Comparison of ENCODE assay signal across 28 cellular contexts in genomic region chr11:2368178-2368850, GRCh38. TPM values are rescaled to one million over a fixed set of nuclear protein-coding genes. Genes with fewer than 3 reads are reported as not detected.
DNase-seq lines count a peak whose midpoint lies in the region; ATAC-seq, FAIRE-seq and TF ChIP-seq lines count a peak whose summit lies in the region.
"Had no signal": no experiment of that assay in that cellular context is flagged by ENCODE, and none has a peak within 500 bp of the region (broad histone marks: within the 10 kb centered on the region; RNA-seq: fewer than 3 reads in every experiment).

No MANE protein-coding gene starts in this region.

- TF ChIP-seq POLR2A in HepG2 (IDR thresholded peaks at IDR 0.05; ENCODE audit: insufficient read depth in 1 of 2, low read depth in 2 of 2, low read length in 2 of 2) = no peak
- no peak for TF ChIP-seq POLR2A in H1 (IDR thresholded peaks at IDR 0.05; ENCODE audit: control extremely low read depth in 1 of 2, low read depth in 2 of 2, low read length in 2 of 2)

- H3K27ac Mint-ChIP-seq in glutamatergic neuron (ENCODE audit: unreplicated experiment) = no peak overlapping the region
- H3K27ac Mint-ChIP-seq: CD8-positive, alpha-beta T cell had no signal

- H4K8ac ChIP-seq in H1 (ENCODE audit: extremely low read depth, insufficient read depth, low read length) = peak overlapping the region; percentile 20; the same call in 1 of the 2 replicates

- H2BK120ac ChIP-seq in H1 (replicated peaks; ENCODE audit: low read depth, low read length) = no peak overlapping the region

- H2BK5ac ChIP-seq in H1 (ENCODE audit: low read depth, low read length) = no peak overlapping the region

- H3K9ac ChIP-seq in liver (ENCODE audit: low read depth in 1 of 2, low read length in 2 of 2) = no peak overlapping the region
- H3K9ac ChIP-seq in HepG2 (ENCODE audit: insufficient read depth, low read depth, low read length) = no peak overlapping the region
- no peak overlapping the region for H3K9ac ChIP-seq in H1 (replicated peaks in 1 of 4; ENCODE audit: extremely low read depth in 1 of 4, low read depth in 3 of 4, low read length in 3 of 4)

- no peaks in the 10 kb centered on the region for H3K79me1 ChIP-seq in H1 (ENCODE audit: low read depth, low read length)

- no peak overlapping the region for H2AFZ ChIP-seq in HepG2 (ENCODE audit: low read length)
- no peak overlapping the region for H2AFZ ChIP-seq in H1 (ENCODE audit: low read length)
- H2AFZ ChIP-seq in osteoblast (ENCODE audit: low read length) = no peak overlapping the region

- no peak overlapping the region for H2BK15ac ChIP-seq in H1 (ENCODE audit: low read length)

- H3K27me3 Mint-ChIP-seq in glutamatergic neuron (ENCODE audit: unreplicated experiment) = peaks cover 4% of the 10 kb centered on the region

- FAIRE-seq in HepG2 (lab: Jason Lieb, UNC) (no peak), H1 (lab: Jason Lieb, UNC) (no peak)
- FAIRE-seq: A549, G401.6, K562 had no signal

- peaks cover 3% of the 10 kb centered on the region for H3K4me1 Mint-ChIP-seq in glutamatergic neuron (ENCODE audit: low read depth, unreplicated experiment)

- no peak for ATAC-seq in HepG2
- ATAC-seq in GM21723 (IDR thresholded peaks at IDR 0.05; ENCODE audit: unreplicated experiment) = no peak
- ATAC-seq: CD8-positive, alpha-beta T cell; HCT116; K562 had no signal

- H3K79me2 ChIP-seq in HepG2 (ENCODE audit: insufficient read depth, low read length) (no peaks in the 10 kb centered on the region), H1 (ENCODE audit: control insufficient read depth in 1 of 2, insufficient read depth in 2 of 2, low read length in 2 of 2) (no peaks in the 10 kb centered on the region), osteoblast (ENCODE audit: insufficient read depth, low read length) (no peaks in the 10 kb centered on the region)

- H3K23me2 ChIP-seq in H1 (ENCODE audit: low read depth, low read length) = no peaks in the 10 kb centered on the region

- H2AK5ac ChIP-seq in H1 (ENCODE audit: low read depth, low read length) = no peak overlapping the region

- no TSS peak for BruUV-seq in HepG2 (replicated peaks; lab: Mats Ljungman, UMichigan)

- no peaks in the 10 kb centered on the region for H3K36me3 Mint-ChIP-seq in glutamatergic neuron (ENCODE audit: unreplicated experiment)
- H3K36me3 Mint-ChIP-seq: CD8-positive, alpha-beta T cell had no signal

- TF ChIP-seq CTCF in liver (IDR thresholded peaks at IDR 0.05; ENCODE audit: low read depth, low read length, missing input control) (no peak), HepG2 (CRISPR knock-in tag; IDR thresholded peaks at IDR 0.05) (no peak), H1 (IDR thresholded peaks at IDR 0.05; ENCODE audit: control extremely low read depth in 1 of 3, insufficient read depth in 1 of 3, low read depth in 1 of 3, low read length in 3 of 3) (no peak), osteoblast (IDR thresholded peaks at IDR 0.05; ENCODE audit: extremely low read depth, low read depth, low read length) (no peak), glutamatergic neuron (IDR thresholded peaks at IDR 0.05; ENCODE audit: partially characterized antibody, unreplicated experiment) (no peak)

- no peaks in the 10 kb centered on the region for H4K20me1 ChIP-seq in HepG2 (ENCODE audit: insufficient read depth, low read length)
- H4K20me1 ChIP-seq in H1 (replicated peaks in 1 of 2; ENCODE audit: control insufficient read depth in 1 of 2, insufficient read depth in 2 of 2, low read length in 2 of 2) = peaks cover 0 to 1% of the 10 kb centered on the region in 2 experiments
- no peaks in the 10 kb centered on the region for H4K20me1 ChIP-seq in osteoblast (ENCODE audit: insufficient read depth, low read length)

- no peak overlapping the region for H3K23ac ChIP-seq in H1 (ENCODE audit: insufficient read length)

- H3K9me3 ChIP-seq in liver (ENCODE audit: control insufficient read depth in 4 of 4, low read length in 3 of 4) = no peaks in the 10 kb centered on the region
- no peaks in the 10 kb centered on the region for H3K9me3 ChIP-seq in HepG2 (ENCODE audit: low read length)
- no peaks in the 10 kb centered on the region for H3K9me3 ChIP-seq in H1 (ENCODE audit: insufficient read depth in 2 of 2, low read depth in 1 of 2, low read length in 1 of 2)
- H3K9me3 ChIP-seq in osteoblast (ENCODE audit: low read depth, low read length) = no peaks in the 10 kb centered on the region
- H3K9me3 ChIP-seq: A549, Caco-2 had no signal

- no peaks in the 10 kb centered on the region for H3K27me3 ChIP-seq in liver (ENCODE audit: control insufficient read depth in 4 of 4, insufficient read depth in 4 of 4, low read length in 3 of 4)
- H3K27me3 ChIP-seq in HepG2 (ENCODE audit: control insufficient read depth in 1 of 2, insufficient read depth in 2 of 2, low read length in 2 of 2) = peaks cover 12 to 57% of the 10 kb centered on the region in 2 experiments; a peak in 4 of 5 replicates
- H3K27me3 ChIP-seq in H1 (replicated peaks in 1 of 4; ENCODE audit: control insufficient read depth in 3 of 4, extremely low read depth in 1 of 4, insufficient read depth in 3 of 4, low read length in 3 of 4) = 0 out of 7 replicates have a peak, but pooled peaks cover 0 to 2% (median 0%) of the 10 kb centered on the region in 4 experiments
- no peaks in the 10 kb centered on the region for H3K27me3 ChIP-seq in osteoblast (ENCODE audit: insufficient read depth, low read length)

- H3K9me3 Mint-ChIP-seq in glutamatergic neuron (ENCODE audit: unreplicated experiment) = no peaks in the 10 kb centered on the region
- H3K9me3 Mint-ChIP-seq: CD8-positive, alpha-beta T cell had no signal

- no peak overlapping the region for H4K91ac ChIP-seq in H1 (replicated peaks; ENCODE audit: insufficient read length, low read length)

- H3K4me2 ChIP-seq in HepG2 (ENCODE audit: low read depth, low read length) (no peak overlapping the region), H1 (ENCODE audit: insufficient read depth in 1 of 2, low read depth in 2 of 2, low read length in 2 of 2) (no peak overlapping the region), osteoblast (ENCODE audit: insufficient read depth, low read length) (no peak overlapping the region)
- H3K4me2 ChIP-seq: A549 had no signal

- TF ChIP-seq EP300 in HepG2 (IDR thresholded peaks at IDR 0.05; ENCODE audit: low read depth in 2 of 2, low read length in 2 of 2) (no peak), HepG2 (CRISPR knock-in tag; IDR thresholded peaks at IDR 0.05; ENCODE audit: borderline replicate concordance) (no peak), H1 (IDR thresholded peaks at IDR 0.05; ENCODE audit: borderline replicate concordance in 1 of 2, low read depth in 2 of 2, low read length in 2 of 2) (no peak)

- WGBS in liver = 90% methylated on average over 7 of the region's 7 CpGs
- WGBS in HepG2 (ENCODE audit: low lambda C conversion rate) = 10% methylated on average over 2 of the region's 7 CpGs
- WGBS in H1 (ENCODE audit: extremely low coverage in 1 of 2, insufficient coverage in 1 of 2, insufficient read length in 1 of 2, insufficient replicate concordance in 2 of 2, low coverage in 1 of 2, low lambda C conversion rate in 2 of 2, missing lambda C conversion rate in 1 of 2), 2 experiments = 88% methylated on average over 7 of the region's 7 CpGs; no CpG with 5 or more reads in 1 of the 2 experiments

- POLR2A ChIA-PET in HepG2 (lab: Yijun Ruan, JAX) = no interaction called here
- POLR2A ChIA-PET in H1 (lab: Charles Lee; ENCODE audit: partially characterized antibody) = interaction anchor here (3.1 kb wide), 1 partner anchor 9 kb away, joined by 34 read pairs; the partner anchor contains the start of gene CD81

- H3K36me3 ChIP-seq in liver (ENCODE audit: control insufficient read depth in 4 of 4, insufficient read depth in 3 of 4, low read depth in 1 of 4, low read length in 3 of 4) (no peaks in the 10 kb centered on the region), HepG2 (replicated peaks in 1 of 2; ENCODE audit: control insufficient read depth in 1 of 2, insufficient read depth in 2 of 2, low read length in 2 of 2) (no peaks in the 10 kb centered on the region), H1 (ENCODE audit: control insufficient read depth in 2 of 4, insufficient read depth in 4 of 4, low read length in 3 of 4) (no peaks in the 10 kb centered on the region), osteoblast (ENCODE audit: insufficient read depth, low read length) (no peaks in the 10 kb centered on the region)

- in situ Hi-C loops in HepG2 (cut with HindIII; ENCODE audit: extremely low pct_ligation_motif_present, low pct_unique_long_range_greater_than_20kb) = no loop called here

- H2BK12ac ChIP-seq in H1 (ENCODE audit: low read depth, low read length) = no peak overlapping the region

- DNase-seq in HepG2 (ENCODE audit: low spot score) (no peak), H1 (ENCODE audit: low read depth in 1 of 2, low spot score in 2 of 2) (no peak), osteoblast (ENCODE audit: insufficient read length, low spot score, missing footprints) (peak; percentile 66), glutamatergic neuron (no peak), hippocampal formation (lab: John Stamatoyannopoulos, UW) (no peak)
- DNase-seq: AML-193; CD8-positive, alpha-beta T cell; GOT3; Kasumi-1; NCI-H1092 treated with DMSO at 0.1 percent for 48 hours; NCI-H1436; NCI-H187; NCI-H2081 treated with DMSO at 0.1 percent for 48 hours; NCI-H2171; NCI-H226; NCI-H510A; NCI-H69; RPMI8226; SIG-M5 had no signal

- H3K4me3 ChIP-seq in liver (ENCODE audit: low read depth in 1 of 3, low read length in 3 of 3) = no peak overlapping the region
- no peak overlapping the region for H3K4me3 ChIP-seq in HepG2 (replicated peaks in 1 of 3; ENCODE audit: insufficient read depth in 1 of 3, low read depth in 2 of 3, low read length in 3 of 3)
- H3K4me3 ChIP-seq in H1 (ENCODE audit: extremely low read depth in 1 of 4, insufficient read depth in 2 of 4, low read depth in 3 of 4, low read length in 4 of 4) = no peak overlapping the region
- no peak overlapping the region for H3K4me3 ChIP-seq in osteoblast (ENCODE audit: insufficient read depth, low read length)
- H3K4me3 ChIP-seq: A549, K562, SK-N-MC had no signal

- TF ChIP-seq RAD21 in liver (IDR thresholded peaks at IDR 0.05) (no peak), HepG2 (CRISPR knock-in tag; IDR thresholded peaks at IDR 0.05) (no peak), H1 (IDR thresholded peaks at IDR 0.05 in 1 of 2, conservative IDR thresholded peaks at IDR 0.05 in 1 of 2; ENCODE audit: low read depth in 2 of 2, low read length in 2 of 2) (no peak)

- H4K5ac ChIP-seq in H1 (ENCODE audit: insufficient read length, low read depth, low read length) = no peak overlapping the region

- no peak overlapping the region for H3K4me3 Mint-ChIP-seq in glutamatergic neuron (ENCODE audit: unreplicated experiment)
- H3K4me3 Mint-ChIP-seq: CD8-positive, alpha-beta T cell had no signal

- H3K56ac ChIP-seq in H1 (replicated peaks; ENCODE audit: insufficient read length, low read depth, low read length) = no peak overlapping the region

- H2BK20ac ChIP-seq in H1 (ENCODE audit: low read length) = no peak overlapping the region

- intact Hi-C loops in HepG2 (cut with micrococcal nuclease; ENCODE audit: unreplicated experiment) = no loop called here

- H3K14ac ChIP-seq in H1 (ENCODE audit: insufficient read length) = no peak overlapping the region

- CTCF ChIA-PET in HepG2 (lab: Yijun Ruan, JAX; ENCODE audit: low intra/inter-chr PET ratio, low total read pairs) (no interaction called here), H1 (lab: Charles Lee; ENCODE audit: partially characterized antibody) (interaction anchor here (1.8 kb wide), 1 partner anchor 34 kb away, joined by 3 read pairs; no protein-coding TSS in a partner anchor)

- peak overlapping the region; percentile 16 to 91 for H3K27ac ChIP-seq in liver (ENCODE audit: low read depth in 1 of 2, low read length in 2 of 2)
- H3K27ac ChIP-seq in HepG2 (ENCODE audit: extremely low read length, insufficient read depth, low read length) = no peak overlapping the region
- H3K27ac ChIP-seq in H1 (ENCODE audit: low read depth, low read length) = no peak overlapping the region
- no peak overlapping the region for H3K27ac ChIP-seq in osteoblast (ENCODE audit: low read depth, low read length)
- H3K27ac ChIP-seq: A549, C4-2B, SK-N-MC had no signal

- no peak overlapping the region for H3K4ac ChIP-seq in H1 (replicated peaks; ENCODE audit: insufficient read length, low read depth, low read length)

- no peak overlapping the region for H3K18ac ChIP-seq in H1 (ENCODE audit: extremely low read depth, low read length)

- peaks cover 11 to 38% (median 26%) of the 10 kb centered on the region in 4 donors for H3K4me1 ChIP-seq in liver (ENCODE audit: control insufficient read depth in 4 of 4, insufficient read depth in 4 of 4, low read length in 3 of 4)
- H3K4me1 ChIP-seq in HepG2 (ENCODE audit: insufficient read depth, low read length) = no peaks in the 10 kb centered on the region
- no peaks in the 10 kb centered on the region for H3K4me1 ChIP-seq in H1 (replicated peaks in 1 of 4; ENCODE audit: control insufficient read depth in 3 of 4, insufficient read depth in 4 of 4, low read length in 3 of 4)
- H3K4me1 ChIP-seq in osteoblast (ENCODE audit: insufficient read depth, low read length) = no peaks in the 10 kb centered on the region
- H3K4me1 ChIP-seq: A549, Caco-2 had no signal

RNA-seq across cellular contexts. Expression of gene CD81, which starts 8.8 kb away (rescaled TPM):
- total RNA-seq in liver = 100 to 1,000 TPM in 1 of 2 donors, 10 to 100 TPM in 1; 76.9 to 190 TPM
- polyA plus RNA-seq in liver = 100 to 1,000 TPM; 139 to 712 TPM
- not detected in 2 replicates for total RNA-seq in HepG2 (2016; rRNA removed; fragmentation: Illumina TruSeq; extraction: Trizol)
- not detected in 2 replicates for total RNA-seq in HepG2 (2016; cell fraction: cytosol; rRNA removed; fragmentation: Illumina TruSeq; extraction: Trizol; ENCODE audit: low read depth)
- total RNA-seq in HepG2 (2016; cell fraction: insoluble cytoplasmic fraction; rRNA removed; fragmentation: Illumina TruSeq; extraction: Trizol) = not detected in 2 replicates
- not detected in 2 replicates for total RNA-seq in HepG2 (2016; cell fraction: membrane; rRNA removed; fragmentation: Illumina TruSeq; extraction: Trizol)
- not detected in 2 replicates for total RNA-seq in HepG2 (2016; cell fraction: nucleus; rRNA removed; fragmentation: Illumina TruSeq; extraction: Trizol)
- not detected in 2 replicates for polyA plus RNA-seq in HepG2 (2011; rRNA removed)
- polyA plus RNA-seq in HepG2 (2011; cell fraction: cytosol; rRNA removed) = 0.05 TPM in 2 replicates
- polyA plus RNA-seq in HepG2 (2011; cell fraction: nucleus; rRNA removed) = 0.26 TPM in 1 of 2 replicates, not detected in the other
- not detected in 2 replicates for polyA plus RNA-seq in HepG2 (2012)
- polyA plus RNA-seq in HepG2 (2016; cell fraction: cytosol; fragmentation: Illumina TruSeq; extraction: Trizol; ENCODE audit: low read depth) = not detected in 2 replicates
- not detected in 2 replicates for polyA plus RNA-seq in HepG2 (2016; cell fraction: insoluble cytoplasmic fraction; fragmentation: Illumina TruSeq; extraction: Trizol; ENCODE audit: low read depth)
- not detected in 2 replicates for polyA plus RNA-seq in HepG2 (2016; cell fraction: membrane; fragmentation: Illumina TruSeq; extraction: Trizol; ENCODE audit: low read depth)
- not detected in 2 replicates for polyA plus RNA-seq in HepG2 (2016; cell fraction: nucleus; fragmentation: Illumina TruSeq; extraction: Trizol; ENCODE audit: insufficient read depth, low read depth)
- 0.72 and 103 TPM in 2 replicates for polyA minus RNA-seq in HepG2 (2011; rRNA and poly(A)+ RNA removed; ENCODE audit: low replicate concordance)
- polyA minus RNA-seq in HepG2 (2011; cell fraction: cytosol; rRNA and poly(A)+ RNA removed) = 0.70 TPM in 1 of 2 replicates, not detected in the other
- polyA minus RNA-seq in HepG2 (2011; cell fraction: nucleus; rRNA and poly(A)+ RNA removed) = 0.52 TPM in 1 of 2 replicates, not detected in the other
- total RNA-seq in H1 (2021; fragmentation: NEBNext Ultra II Directional; extraction: Animal tissue kit (Norgen Biotek cat#: 25700)) = 238 and 240 TPM in 2 replicates
- polyA plus RNA-seq in H1 (2011; rRNA removed) = 309 and 386 TPM in 2 replicates
- 189 TPM for polyA plus RNA-seq in H1 (2011; cell fraction: cytosol; rRNA removed)
- polyA plus RNA-seq in H1 (2011; cell fraction: nucleus; rRNA removed) = 205 TPM
- 237 to 356 TPM (median 324 TPM) in 4 replicates for polyA plus RNA-seq in H1 (2012, experiment 1 of 2)
- polyA plus RNA-seq in H1 (2012, experiment 2 of 2) = 408 TPM
- polyA plus RNA-seq in H1 (2013, experiment 1 of 2) = 299 TPM
- polyA plus RNA-seq in H1 (2013, experiment 2 of 2) = 331 TPM
- polyA minus RNA-seq in H1 (2011; rRNA and poly(A)+ RNA removed) = 242 and 320 TPM in 2 replicates
- 169 TPM for polyA minus RNA-seq in H1 (2011; cell fraction: cytosol; rRNA and poly(A)+ RNA removed)
- polyA minus RNA-seq in H1 (2011; cell fraction: nucleus; rRNA and poly(A)+ RNA removed) = 74.6 TPM
- total RNA-seq in osteoblast = 184 and 195 TPM in 2 replicates
- 347 TPM for total RNA-seq in glutamatergic neuron (ENCODE audit: unreplicated experiment)

RNA-seq across cellular contexts. Expression of gene TSSC4, which starts 32.2 kb away (rescaled TPM):
- total RNA-seq in liver (10 to 100 TPM; 16.6 to 18.5 TPM), HepG2 (2016; rRNA removed; fragmentation: Illumina TruSeq; extraction: Trizol) (51.5 and 58.6 TPM in 2 replicates), osteoblast (42.4 and 46.7 TPM in 2 replicates), glutamatergic neuron (ENCODE audit: unreplicated experiment) (49.7 TPM)
- polyA plus RNA-seq in liver (10 to 100 TPM; 15.8 to 19.1 TPM), HepG2 (2011; rRNA removed) (16.2 and 20.5 TPM in 2 replicates), H1 (2011; rRNA removed) (34.0 and 49.6 TPM in 2 replicates)
- total RNA-seq in HepG2 (2016; cell fraction: cytosol; rRNA removed; fragmentation: Illumina TruSeq; extraction: Trizol; ENCODE audit: low read depth) = 48.9 and 55.7 TPM in 2 replicates
- total RNA-seq in HepG2 (2016; cell fraction: insoluble cytoplasmic fraction; rRNA removed; fragmentation: Illumina TruSeq; extraction: Trizol) = 51.6 and 61.0 TPM in 2 replicates
- 52.4 and 71.0 TPM in 2 replicates for total RNA-seq in HepG2 (2016; cell fraction: membrane; rRNA removed; fragmentation: Illumina TruSeq; extraction: Trizol)
- total RNA-seq in HepG2 (2016; cell fraction: nucleus; rRNA removed; fragmentation: Illumina TruSeq; extraction: Trizol) = 29.5 and 34.5 TPM in 2 replicates
- 13.8 and 24.4 TPM in 2 replicates for polyA plus RNA-seq in HepG2 (2011; cell fraction: cytosol; rRNA removed)
- 33.5 and 35.1 TPM in 2 replicates for polyA plus RNA-seq in HepG2 (2011; cell fraction: nucleus; rRNA removed)
- polyA plus RNA-seq in HepG2 (2012) = 17.3 and 21.8 TPM in 2 replicates
- polyA plus RNA-seq in HepG2 (2016; cell fraction: cytosol; fragmentation: Illumina TruSeq; extraction: Trizol; ENCODE audit: low read depth) = 29.9 and 32.8 TPM in 2 replicates
- 34.6 and 35.0 TPM in 2 replicates for polyA plus RNA-seq in HepG2 (2016; cell fraction: insoluble cytoplasmic fraction; fragmentation: Illumina TruSeq; extraction: Trizol; ENCODE audit: low read depth)
- polyA plus RNA-seq in HepG2 (2016; cell fraction: membrane; fragmentation: Illumina TruSeq; extraction: Trizol; ENCODE audit: low read depth) = 34.0 and 36.0 TPM in 2 replicates
- 42.1 and 44.0 TPM in 2 replicates for polyA plus RNA-seq in HepG2 (2016; cell fraction: nucleus; fragmentation: Illumina TruSeq; extraction: Trizol; ENCODE audit: insufficient read depth, low read depth)
- polyA minus RNA-seq in HepG2 (2011; rRNA and poly(A)+ RNA removed; ENCODE audit: low replicate concordance) = 19.1 and 32.1 TPM in 2 replicates
- 12.8 and 15.7 TPM in 2 replicates for polyA minus RNA-seq in HepG2 (2011; cell fraction: cytosol; rRNA and poly(A)+ RNA removed)
- polyA minus RNA-seq in HepG2 (2011; cell fraction: nucleus; rRNA and poly(A)+ RNA removed) = 26.6 and 27.8 TPM in 2 replicates
- 39.3 and 44.3 TPM in 2 replicates for total RNA-seq in H1 (2021; fragmentation: NEBNext Ultra II Directional; extraction: Animal tissue kit (Norgen Biotek cat#: 25700))
- polyA plus RNA-seq in H1 (2011; cell fraction: cytosol; rRNA removed) = 36.2 TPM
- 40.4 TPM for polyA plus RNA-seq in H1 (2011; cell fraction: nucleus; rRNA removed)
- 25.9 to 42.8 TPM (median 40.6 TPM) in 4 replicates for polyA plus RNA-seq in H1 (2012, experiment 1 of 2)
- 24.6 TPM for polyA plus RNA-seq in H1 (2012, experiment 2 of 2)
- 53.6 TPM for polyA plus RNA-seq in H1 (2013, experiment 1 of 2)
- polyA plus RNA-seq in H1 (2013, experiment 2 of 2) = 49.6 TPM
- 16.0 and 16.2 TPM in 2 replicates for polyA minus RNA-seq in H1 (2011; rRNA and poly(A)+ RNA removed)
- polyA minus RNA-seq in H1 (2011; cell fraction: cytosol; rRNA and poly(A)+ RNA removed) = 19.6 TPM
- 38.7 TPM for polyA minus RNA-seq in H1 (2011; cell fraction: nucleus; rRNA and poly(A)+ RNA removed)

Comparison
In these comparisons a context has a peak if more than half of its experiments do, and no peak if none do; other contexts are left out.
1. H3K27ac ChIP-seq: peak in liver (2 of 2); none in HepG2 (single experiment), H1 (single experiment) and osteoblast (single experiment).
2. RNA of gene CD81, which starts 8.8 kb away (total RNA-seq): 347 TPM in glutamatergic neuron (single experiment), 238 to 240 TPM in H1, 184 to 195 TPM in osteoblast and 76.9 to 190 TPM in liver; not detected in HepG2; every median in the first group is over 10 times any median in the second.